In genomic region chr11:75905434-75905833, GRCh38 we compare ENCODE assay signal across 8 cellular contexts.
"Had no signal": no experiment of that assay in that cellular context is flagged by ENCODE, and none has a peak within 500 bp of the region (broad histone marks: within the 10 kb centered on the region; RNA-seq: fewer than 3 reads in every experiment).

No MANE protein-coding gene starts in this region.

- FAIRE-seq: H54, HepG2 had no signal

- DNase-seq: GM23248, GOT3, H9, HCEC 1CT, HFFc6, KG1 had no signal

- H2AFZ ChIP-seq: GM23248 had no signal

- H3K27ac ChIP-seq: GM23248 had no signal

- ATAC-seq: HepG2 had no signal

- H3K4me3 ChIP-seq: GM23248 had no signal

- H3K9ac ChIP-seq: GM23248 had no signal
